19 cellular contexts compared by ENCODE assay signal in the genomic region with DNA sequence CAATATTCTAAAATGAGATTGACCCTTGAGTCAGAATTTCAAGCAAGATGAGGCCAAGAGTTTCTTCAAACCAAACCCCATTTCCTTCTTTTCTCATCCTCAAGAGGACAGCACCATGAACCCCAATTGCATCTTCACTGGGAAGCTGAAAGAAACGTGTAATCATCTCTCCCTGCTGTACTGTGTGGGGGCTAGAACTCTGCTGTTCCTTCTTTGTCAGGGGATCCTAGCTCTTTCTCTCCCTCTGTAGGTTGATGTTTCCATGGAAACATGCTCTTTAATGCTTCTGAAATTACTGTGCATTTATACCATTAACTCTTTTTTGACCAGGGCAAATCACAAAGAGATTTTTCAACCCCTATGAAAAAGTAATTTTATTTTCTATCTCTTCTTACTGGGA.
DNase-seq lines count a peak whose midpoint lies in the region; ATAC-seq lines count a peak whose summit lies in the region.
"Had no signal": no experiment of that assay in that cellular context is flagged by ENCODE, and none has a peak within 500 bp of the region (broad histone marks: within the 10 kb centered on the region; RNA-seq: fewer than 3 reads in every experiment).

No MANE protein-coding gene starts in this region.

- H3K27me3 Mint-ChIP-seq in activated T-cell treated with anti-CD3 and anti-CD28 coated beads, Interleukin-2, amount 50 U/mL, for 72 hours (ENCODE audit: low read depth) = no peaks in the 10 kb centered on the region

- H3K4me3 Mint-ChIP-seq in activated T-cell treated with anti-CD3 and anti-CD28 coated beads, Interleukin-2, amount 50 U/mL, for 72 hours = no peak overlapping the region
- H3K4me3 Mint-ChIP-seq: CD4-positive, alpha-beta memory T cell had no signal

- no peaks in the 10 kb centered on the region for H3K4me1 Mint-ChIP-seq in activated T-cell treated with anti-CD3 and anti-CD28 coated beads, Interleukin-2, amount 50 U/mL, for 72 hours (ENCODE audit: low read depth)
- H3K4me1 Mint-ChIP-seq: CD4-positive, alpha-beta memory T cell had no signal

- no peaks in the 10 kb centered on the region for H3K9me3 Mint-ChIP-seq in activated T-cell treated with anti-CD3 and anti-CD28 coated beads, Interleukin-2, amount 50 U/mL, for 72 hours

- no peaks in the 10 kb centered on the region for H3K36me3 Mint-ChIP-seq in activated T-cell treated with anti-CD3 and anti-CD28 coated beads, Interleukin-2, amount 50 U/mL, for 72 hours (ENCODE audit: insufficient read depth in 2 of 2)
- H3K36me3 Mint-ChIP-seq: CD4-positive, alpha-beta memory T cell had no signal

- no peak for ATAC-seq in activated T-cell treated with anti-CD3 and anti-CD28 coated beads, Interleukin-2, amount 50 U/mL, for 72 hours (replicated peaks in 1 of 2)
- ATAC-seq: A549 had no signal

- DNase-seq in NCI-H748 (lab: John Stamatoyannopoulos, UW; ENCODE audit: unreplicated experiment) (peak; percentile 21), NCI-H748 treated with DMSO at 0.1 percent for 48 hours (lab: John Stamatoyannopoulos, UW) (no peak), NCI-H2227 treated with DMSO at 0.1 percent for 48 hours (lab: John Stamatoyannopoulos, UW) (peak; percentile 75), left kidney (ENCODE audit: low read depth, low spot score) (peak; percentile 18), NCI-H1105 treated with DMSO at 0.1 percent for 48 hours (lab: John Stamatoyannopoulos, UW) (no peak)
- no peak for DNase-seq in activated T-cell treated with anti-CD3 and anti-CD28 coated beads, Interleukin-2, amount 50 U/mL, for 72 hours
- no peak for DNase-seq in activated T-cell treated with anti-CD3 and anti-CD28 coated beads, Interleukin-2, amount 50 U/mL, for 1 hour
- DNase-seq: 8988T; ACHN; AML-193; C1 segment of cervical spinal cord; Calu3; CD4-positive, alpha-beta memory T cell; COR-L47; DMS53; DMS79 treated with DMSO at 0.1 percent for 48 hours; GF-D8; GOT3 had no signal

- H3K27ac Mint-ChIP-seq in activated T-cell treated with anti-CD3 and anti-CD28 coated beads, Interleukin-2, amount 50 U/mL, for 72 hours = no peak overlapping the region
- H3K27ac Mint-ChIP-seq: CD4-positive, alpha-beta memory T cell had no signal

Comparison
In these comparisons a context has a peak if more than half of its experiments do, and no peak if none do; other contexts are left out.
1. DNase-seq: peak in NCI-H748 (single experiment), NCI-H2227 treated with DMSO at 0.1 percent for 48 hours (single experiment) and left kidney (single experiment); none in NCI-H748 treated with DMSO at 0.1 percent for 48 hours (single experiment), activated T-cell treated with anti-CD3 and anti-CD28 coated beads, Interleukin-2, amount 50 U/mL, for 72 hours (0 of 2), NCI-H1105 treated with DMSO at 0.1 percent for 48 hours (single experiment) and activated T-cell treated with anti-CD3 and anti-CD28 coated beads, Interleukin-2, amount 50 U/mL, for 1 hour (single experiment).